ENCODE assay signal across 8 cellular contexts in the genomic region with DNA sequence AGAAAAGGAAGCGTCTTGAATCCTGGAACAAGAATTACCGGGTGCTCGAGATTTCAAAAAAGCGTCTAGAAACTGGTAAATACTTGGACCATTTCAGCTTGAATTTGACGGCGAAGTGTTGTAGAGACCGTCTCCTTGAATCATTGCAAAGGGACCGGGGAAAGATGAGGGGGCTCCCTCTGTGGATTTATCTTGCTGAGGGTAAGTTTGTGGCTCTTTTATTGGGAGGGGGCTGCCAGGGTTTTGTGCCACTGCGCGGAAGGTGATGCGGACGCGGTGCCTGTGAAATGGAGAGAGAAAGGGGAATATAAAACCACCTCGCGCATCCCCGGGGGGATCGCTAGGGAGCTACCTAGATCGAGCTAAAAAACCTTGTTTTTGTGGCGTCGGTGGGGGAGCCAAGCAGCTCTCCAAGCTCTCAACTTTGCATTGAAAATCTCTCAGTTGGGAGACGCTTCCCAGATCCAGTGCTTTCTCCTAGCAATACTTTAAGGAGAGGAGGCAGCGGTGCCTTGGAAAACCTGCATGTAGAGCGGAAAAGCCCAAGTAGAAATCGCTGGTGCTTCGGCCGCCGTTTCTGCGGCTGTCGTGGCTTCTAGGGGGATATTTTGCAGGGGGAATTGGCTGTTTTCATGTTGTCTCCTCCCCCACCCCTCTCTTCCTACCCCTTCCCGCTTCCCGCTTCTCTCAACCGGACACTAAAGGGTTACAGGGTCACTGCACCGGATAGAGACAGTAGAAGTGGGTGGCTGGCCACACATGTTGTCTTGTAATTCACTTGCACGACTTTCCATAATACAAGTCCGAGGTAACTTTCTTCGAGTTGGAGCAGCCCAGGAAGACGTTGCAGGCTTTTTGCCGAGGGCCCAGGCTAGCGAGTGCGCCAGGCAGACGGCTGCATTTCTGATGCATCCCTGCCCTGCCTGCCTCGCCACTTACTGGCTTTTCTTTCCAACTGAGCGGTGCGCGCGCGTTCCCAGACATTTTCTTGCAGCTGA.
DNase-seq lines count a peak whose midpoint lies in the region; ATAC-seq and TF ChIP-seq lines count a peak whose summit lies in the region.

No MANE protein-coding gene starts in this region.

- H3K4me1 ChIP-seq in adrenal gland (replicated peaks in 1 of 2) (no peaks in the 10 kb centered on the region), right cardiac atrium (ENCODE audit: control insufficient read depth, insufficient read depth, low read length) (no peaks in the 10 kb centered on the region), psoas muscle (no peaks in the 10 kb centered on the region)

- H3K36me3 ChIP-seq in adrenal gland (replicated peaks in 1 of 2) (no peaks in the 10 kb centered on the region), psoas muscle (ENCODE audit: insufficient read depth in 1 of 2, low read depth in 1 of 2) (no peaks in the 10 kb centered on the region)

- ATAC-seq in right cardiac atrium (peak in 1 of 2 donors; percentile 56), psoas muscle (peak in 1 of 4 donors; percentile 46), GM21825 (IDR thresholded peaks at IDR 0.05; ENCODE audit: unreplicated experiment) (no peak), HG03457 (IDR thresholded peaks at IDR 0.05; ENCODE audit: unreplicated experiment) (no peak), GM18868 (IDR thresholded peaks at IDR 0.05; ENCODE audit: unreplicated experiment) (no peak), HG03097 (IDR thresholded peaks at IDR 0.05; ENCODE audit: low FRiP score, unreplicated experiment) (no peak)

- TF ChIP-seq CTCF in adrenal gland (IDR thresholded peaks at IDR 0.05) = no peak
- no peak for TF ChIP-seq CTCF in psoas muscle (IDR thresholded peaks at IDR 0.05)

- DNase-seq in HK-2 (ENCODE audit: unreplicated experiment) (peak; percentile 54), adrenal gland (peak in 4 of 7 donors; percentile 10 to 56 (median 16)), right cardiac atrium (peak; percentile 18 to 67 (median 62)), psoas muscle (peak in 1 of 2 donors; percentile 17)

- peak overlapping the region in 1 of 4 donors; percentile 45 for H3K4me3 ChIP-seq in adrenal gland
- H3K4me3 ChIP-seq in right cardiac atrium (ENCODE audit: low read length) = peak overlapping the region; percentile 47
- H3K4me3 ChIP-seq in psoas muscle = peak overlapping the region; percentile 60

- no peaks in the 10 kb centered on the region for H3K27me3 ChIP-seq in adrenal gland
- no peaks in the 10 kb centered on the region for H3K27me3 ChIP-seq in right cardiac atrium (ENCODE audit: control insufficient read depth, insufficient read depth)
- H3K27me3 ChIP-seq in psoas muscle (ENCODE audit: insufficient read depth in 3 of 3, low read length in 2 of 3) = peaks cover 0 to 8% (median 0%) of the 10 kb centered on the region in 3 donors

- no peak for TF ChIP-seq POLR2A in adrenal gland (IDR thresholded peaks at IDR 0.05)

- H3K27ac ChIP-seq in adrenal gland (no peak overlapping the region), right cardiac atrium (ENCODE audit: low read length) (no peak overlapping the region), psoas muscle (no peak overlapping the region)

- 2 to 5% (median 3%) methylated on average over 46 to 47 of the region's 47 CpGs for WGBS in adrenal gland, 4 donors
- WGBS in right cardiac atrium = 3% methylated on average over 47 of the region's 47 CpGs
- 2 to 4% (median 3%) methylated on average over 47 of the region's 47 CpGs for WGBS in psoas muscle, 3 donors

- intact Hi-C loops in adrenal gland (cut with DNase I) (no loop called here), right cardiac atrium (cut with DNase I) (no loop called here), psoas muscle (cut with DNase I) (no loop called here)

- H3K9me3 ChIP-seq in adrenal gland (replicated peaks in 1 of 3) (no peaks in the 10 kb centered on the region), right cardiac atrium (ENCODE audit: control insufficient read depth, low read length) (no peaks in the 10 kb centered on the region), psoas muscle (no peaks in the 10 kb centered on the region)
